Comparison of ENCODE assay signal across 1 cellular context in the genomic region with DNA sequence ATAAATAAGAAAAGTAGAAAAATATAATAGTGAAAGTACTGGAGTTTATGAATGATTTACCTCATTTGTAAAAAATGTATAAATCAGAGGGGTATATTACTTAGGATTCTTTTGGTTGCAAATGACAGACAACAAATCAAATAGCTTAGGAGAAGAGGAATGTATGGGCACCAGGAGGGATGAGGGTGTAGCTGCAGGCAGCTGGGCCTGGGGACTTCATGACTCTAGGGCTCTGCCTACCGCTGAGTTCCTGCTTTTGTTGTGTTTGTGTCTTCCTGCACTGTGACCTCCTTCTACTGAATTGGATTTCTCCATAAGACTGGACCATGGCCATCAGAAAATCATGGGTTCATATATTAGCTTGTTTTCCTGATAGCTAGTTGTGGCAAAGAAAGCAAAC.
TF ChIP-seq lines count a peak whose summit lies in the region.

No MANE protein-coding gene starts in this region.

TF ChIP-seq in K562, 482 proteins besides CTCF, POLR2A, EP300 and RAD21 (continued from another document):
- no peak for TF ChIP-seq LARP7 (IDR thresholded peaks at IDR 0.05)
- no peak for TF ChIP-seq ETV1 (tag; conservative IDR thresholded peaks at IDR 0.05; ENCODE audit: low read depth)
- no peak for TF ChIP-seq AFF1 (IDR thresholded peaks at IDR 0.05; ENCODE audit: low read depth in 1 of 2, partially characterized antibody in 2 of 2)
- TF ChIP-seq BCL6 (CRISPR knock-in tag; IDR thresholded peaks at IDR 0.05): no peak
- TF ChIP-seq ZNF707 (CRISPR knock-in tag; conservative IDR thresholded peaks at IDR 0.05): no peak
- no peak for TF ChIP-seq CEBPZ (IDR thresholded peaks at IDR 0.05; ENCODE audit: borderline replicate concordance, low read depth, low read length)
- TF ChIP-seq TCF7L2 (IDR thresholded peaks at IDR 0.05; ENCODE audit: low read depth, low read length): no peak
- TF ChIP-seq, protein P1, sequence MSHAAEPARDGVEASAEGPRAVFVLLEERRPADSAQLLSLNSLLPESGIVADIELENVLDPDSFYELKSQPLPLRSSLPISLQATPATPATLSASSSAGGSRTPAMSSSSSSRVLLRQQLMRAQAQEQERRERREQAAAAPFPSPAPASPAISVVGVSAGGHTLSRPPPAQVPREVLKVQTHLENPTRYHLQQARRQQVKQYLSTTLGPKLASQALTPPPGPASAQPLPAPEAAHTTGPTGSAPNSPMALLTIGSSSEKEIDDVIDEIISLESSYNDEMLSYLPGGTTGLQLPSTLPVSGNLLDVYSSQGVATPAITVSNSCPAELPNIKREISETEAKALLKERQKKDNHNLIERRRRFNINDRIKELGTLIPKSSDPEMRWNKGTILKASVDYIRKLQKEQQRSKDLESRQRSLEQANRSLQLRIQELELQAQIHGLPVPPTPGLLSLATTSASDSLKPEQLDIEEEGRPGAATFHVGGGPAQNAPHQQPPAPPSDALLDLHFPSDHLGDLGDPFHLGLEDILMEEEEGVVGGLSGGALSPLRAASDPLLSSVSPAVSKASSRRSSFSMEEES (CRISPR knock-in tag; IDR thresholded peaks at IDR 0.05): no peak
